ENCODE assay signal across 12 cellular contexts in the genomic region with DNA sequence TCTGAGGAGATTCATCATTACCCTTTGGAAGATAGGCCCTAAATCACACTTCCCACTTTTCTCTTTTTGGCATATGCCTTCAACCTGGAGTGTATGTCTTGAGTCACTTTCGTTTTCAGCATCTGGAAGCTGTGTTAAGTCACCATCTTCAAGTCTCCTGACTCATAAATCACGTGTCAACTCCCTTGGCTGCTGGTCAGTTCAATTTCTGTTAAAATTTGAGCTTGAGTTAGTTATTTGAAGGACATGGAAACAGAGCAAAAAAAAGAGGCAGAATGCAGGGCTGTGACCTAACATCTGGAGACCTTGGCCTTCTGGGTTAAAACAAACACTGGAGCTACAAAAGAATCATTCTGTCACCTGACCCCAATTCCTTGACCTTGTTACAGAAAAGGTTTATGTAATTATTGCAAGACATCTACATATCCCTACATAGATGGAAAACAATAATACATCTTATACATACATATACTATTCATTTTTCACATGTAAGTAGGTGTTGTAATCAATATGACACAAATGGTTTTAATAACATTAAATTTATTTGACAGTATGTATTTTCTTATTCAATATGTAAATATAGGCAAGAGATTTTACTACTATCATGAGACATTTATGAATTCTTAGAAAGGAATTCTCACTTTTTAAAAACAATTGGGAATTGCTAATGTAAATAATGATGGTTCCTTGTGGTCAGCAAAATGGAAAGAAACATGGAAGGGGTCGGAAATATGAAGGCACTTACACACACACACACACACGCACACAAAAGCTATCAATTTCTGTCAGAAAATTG.
DNase-seq lines count a peak whose midpoint lies in the region; ATAC-seq and TF ChIP-seq lines count a peak whose summit lies in the region.
"Had no signal": no experiment of that assay in that cellular context is flagged by ENCODE, and none has a peak within 500 bp of the region (broad histone marks: within the 10 kb centered on the region; RNA-seq: fewer than 3 reads in every experiment).

No MANE protein-coding gene starts in this region.

- no peak for TF ChIP-seq EP300 in ovary (IDR thresholded peaks at IDR 0.05)

- no peak for TF ChIP-seq CTCF in fibroblast of mammary gland (conservative IDR thresholded peaks at IDR 0.05; ENCODE audit: control insufficient read depth, insufficient read depth, low read depth, low read length)
- TF ChIP-seq CTCF in ovary (IDR thresholded peaks at IDR 0.05) = no peak

- DNase-seq in NCI-H226 (peak; percentile 19), fibroblast of mammary gland (ENCODE audit: low read depth) (peak; percentile 95), ovary (peak in 3 of 5 donors; percentile 46 to 49 (median 47)), GOT3 (lab: John Stamatoyannopoulos, UW) (no peak), 8988T (no peak)
- DNase-seq: activated naive CD4-positive, alpha-beta T cell treated with anti-CD3 and anti-CD28 coated beads for 36 hours; immature natural killer cell; NCI-H2029; stimulated activated CD4-positive, alpha-beta T cell treated with anti-CD3 and anti-CD28 coated beads, Interleukin-2, amount 100 ng/mL, for 24 hours had no signal

- H3K27me3 ChIP-seq in ovary = no peaks in the 10 kb centered on the region

- no peaks in the 10 kb centered on the region for H3K9me3 ChIP-seq in ovary

- H3K27ac ChIP-seq in ovary = peak overlapping the region in 1 of 2 donors; percentile 49

- ATAC-seq in GM18498 (IDR thresholded peaks at IDR 0.05; ENCODE audit: unreplicated experiment) (peak; percentile 43), GM18519 (IDR thresholded peaks at IDR 0.05; ENCODE audit: low FRiP score, unreplicated experiment) (no peak), HG03045 (IDR thresholded peaks at IDR 0.05; ENCODE audit: unreplicated experiment) (no peak)

- no peak for TF ChIP-seq POLR2A in ovary (IDR thresholded peaks at IDR 0.05)

- H3K36me3 ChIP-seq in ovary = no peaks in the 10 kb centered on the region

- WGBS in ovary, 3 donors = 21 to 35% (median 26%) methylated on average over 4 of the region's 4 CpGs

- H3K4me3 ChIP-seq in fibroblast of mammary gland (ENCODE audit: control insufficient read depth, low read depth, low read length) = no peak overlapping the region
- no peak overlapping the region for H3K4me3 ChIP-seq in ovary

- intact Hi-C loops in ovary (cut with DNase I) = no loop called here

- H3K4me1 ChIP-seq in ovary (ENCODE audit: insufficient read depth) = peaks cover 20% of the 10 kb centered on the region

Comparison
In these comparisons a context has a peak if more than half of its experiments do, and no peak if none do; other contexts are left out.
1. DNase-seq: peak in NCI-H226 (single experiment), fibroblast of mammary gland (single experiment) and ovary (3 of 5); none in GOT3 (single experiment) and 8988T (single experiment).